In the genomic region with DNA sequence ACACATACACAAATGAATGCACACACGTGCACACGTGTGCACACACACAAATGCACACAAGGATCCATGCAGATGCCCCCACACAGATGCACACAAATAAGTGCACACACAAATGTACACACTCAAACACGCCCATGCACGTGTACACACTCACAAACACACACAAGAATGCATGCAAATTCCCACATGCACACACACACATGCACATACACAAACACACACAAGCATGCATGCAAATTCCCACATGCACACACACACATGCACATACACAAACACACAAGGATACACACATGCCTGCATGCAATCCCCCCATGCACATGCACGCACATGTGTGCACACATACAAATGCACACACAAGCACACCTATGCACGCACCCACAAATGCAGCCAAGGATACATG, we compare ENCODE assay signal across 16 cellular contexts. TPM values are rescaled to one million over a fixed set of nuclear protein-coding genes. Genes with fewer than 3 reads are reported as not detected.
DNase-seq lines count a peak whose midpoint lies in the region; ATAC-seq, FAIRE-seq and TF ChIP-seq lines count a peak whose summit lies in the region.
"Had no signal": no experiment of that assay in that cellular context is flagged by ENCODE, and none has a peak within 500 bp of the region (broad histone marks: within the 10 kb centered on the region; RNA-seq: fewer than 3 reads in every experiment).

No MANE protein-coding gene starts in this region.

- H2BK120ac ChIP-seq in mesenchymal stem cell (ENCODE audit: low read depth, low read length), result no peak overlapping the region

- H3K23ac ChIP-seq in mesenchymal stem cell (ENCODE audit: low read length in 2 of 2), result no peak overlapping the region

- TF ChIP-seq CTCF in hepatocyte (IDR thresholded peaks at IDR 0.05; ENCODE audit: poor library complexity), result no peak

- H3K9me2 ChIP-seq in hepatocyte (replicated peaks; ENCODE audit: insufficient read depth), result no peaks in the 10 kb centered on the region

- peaks cover 12% of the 10 kb centered on the region for H3K4me1 Mint-ChIP-seq in T-helper 17 cell

- H3K14ac ChIP-seq in mesenchymal stem cell (ENCODE audit: low read length in 2 of 2), result peak overlapping the region in 1 of 2 experiments; percentile 38

- H3K27ac Mint-ChIP-seq in T-helper 17 cell, result peak overlapping the region; percentile 41
- H3K27ac Mint-ChIP-seq: GM23338 had no signal

- no peak for ATAC-seq in T-helper 17 cell

- no peak overlapping the region for H2BK12ac ChIP-seq in mesenchymal stem cell (ENCODE audit: low read length in 2 of 2)

- H3K4me3 ChIP-seq in BLaER1 treated with 17β-estradiol and CSF1 and Interleukin-3, amounts not matched to agents 10 nM and 100 nM, result no peak overlapping the region
- H3K4me3 ChIP-seq in mesenchymal stem cell (ENCODE audit: insufficient read depth in 1 of 2, low read depth in 1 of 2, low read length in 2 of 2) (no peak overlapping the region), hepatocyte (no peak overlapping the region)
- H3K4me3 ChIP-seq: GM23338, MG63, PC-9 had no signal

- H4K91ac ChIP-seq in mesenchymal stem cell (ENCODE audit: low read length), result peak overlapping the region; percentile 72

- peak overlapping the region in 1 of 11 experiments; percentile 94; a peak in 3 of 22 replicates for H3K27ac ChIP-seq in BLaER1 treated with 17β-estradiol and CSF1 and Interleukin-3, amounts not matched to agents 10 nM and 100 nM
- H3K27ac ChIP-seq in mesenchymal stem cell (ENCODE audit: low read length, poor library complexity, severe bottlenecking), result no peak overlapping the region
- H3K27ac ChIP-seq in hepatocyte, result no peak overlapping the region
- H3K27ac ChIP-seq: KMS-11, PC-9 had no signal

- peak; percentile 81 for FAIRE-seq in GM12891 (lab: Jason Lieb, UNC)

- H3K18ac ChIP-seq in mesenchymal stem cell (ENCODE audit: low read depth in 1 of 2, low read length in 2 of 2), result no peak overlapping the region

- no peaks in the 10 kb centered on the region for H3K27me3 ChIP-seq in BLaER1 treated with 17β-estradiol and CSF1 and Interleukin-3, amounts not matched to agents 10 nM and 100 nM
- peaks cover 0 to 10% of the 10 kb centered on the region in 2 experiments for H3K27me3 ChIP-seq in mesenchymal stem cell (ENCODE audit: control insufficient read depth in 1 of 2, insufficient read depth in 1 of 2, low read length in 2 of 2)
- H3K27me3 ChIP-seq in hepatocyte, result no peaks in the 10 kb centered on the region
- H3K27me3 ChIP-seq: MG63 had no signal

- H2BK15ac ChIP-seq in mesenchymal stem cell (ENCODE audit: low read depth, poor library complexity, severe bottlenecking), result no peak overlapping the region

- H3K79me2 ChIP-seq in hepatocyte, result no peaks in the 10 kb centered on the region

- H3K9ac ChIP-seq in BLaER1 treated with 17β-estradiol and CSF1 and Interleukin-3, amounts not matched to agents 10 nM and 100 nM, result no peak overlapping the region
- H3K9ac ChIP-seq in mesenchymal stem cell (ENCODE audit: low read length), result no peak overlapping the region
- H3K9ac ChIP-seq: KMS-11 had no signal

- H3K79me1 ChIP-seq in mesenchymal stem cell (replicated peaks; ENCODE audit: low read length, poor library complexity, severe bottlenecking), result no peaks in the 10 kb centered on the region

- H3K4ac ChIP-seq in mesenchymal stem cell (ENCODE audit: low read depth in 1 of 2, low read length in 2 of 2), result no peak overlapping the region

- H3K4me2 ChIP-seq in BLaER1 treated with 17β-estradiol and CSF1 and Interleukin-3, amounts not matched to agents 10 nM and 100 nM, result peak overlapping the region; percentile 26 to 84 (median 62)
- H3K4me2 ChIP-seq in mesenchymal stem cell (ENCODE audit: low read length, poor library complexity, severe bottlenecking) (no peak overlapping the region), hepatocyte (no peak overlapping the region)
- H3K4me2 ChIP-seq: GM23338, KMS-11, PC-9 had no signal

- no peak overlapping the region for H2BK5ac ChIP-seq in mesenchymal stem cell (ENCODE audit: low read depth, low read length, poor library complexity, severe bottlenecking)

- no peaks in the 10 kb centered on the region for H3K27me3 Mint-ChIP-seq in T-helper 17 cell

- no peak overlapping the region for H2AFZ ChIP-seq in mesenchymal stem cell (ENCODE audit: low read depth, low read length)
- H2AFZ ChIP-seq in hepatocyte, result no peak overlapping the region
- H2AFZ ChIP-seq: PC-9 had no signal

- no peak overlapping the region for H3K4me3 Mint-ChIP-seq in T-helper 17 cell
- H3K4me3 Mint-ChIP-seq: GM23338 had no signal

- WGBS in mesenchymal stem cell, result 97% methylated on average over 6 of the region's 6 CpGs
- 92% methylated on average over 6 of the region's 6 CpGs for WGBS in hepatocyte (ENCODE audit: low lambda C conversion rate, missing lambda C conversion rate)

- H2AK5ac ChIP-seq in mesenchymal stem cell (ENCODE audit: low read length, severe bottlenecking), result no peak overlapping the region

- H3K4me1 ChIP-seq in BLaER1 treated with 17β-estradiol and CSF1 and Interleukin-3, amounts not matched to agents 10 nM and 100 nM, result peaks cover 85 to 100% (median 94%) of the 10 kb centered on the region in 10 experiments
- no peaks in the 10 kb centered on the region for H3K4me1 ChIP-seq in mesenchymal stem cell (ENCODE audit: control insufficient read depth, insufficient read depth, low read depth, low read length)
- H3K4me1 ChIP-seq in hepatocyte (ENCODE audit: insufficient read depth), result no peaks in the 10 kb centered on the region

- H4K20me1 ChIP-seq in BLaER1 treated with 17β-estradiol and CSF1 and Interleukin-3, amounts not matched to agents 10 nM and 100 nM, result peaks cover 0 to 24% (median 0%) of the 10 kb centered on the region in 11 experiments; a peak in 5 of 22 replicates
- no peaks in the 10 kb centered on the region for H4K20me1 ChIP-seq in hepatocyte (ENCODE audit: insufficient read depth, poor library complexity, severe bottlenecking)

- H4K8ac ChIP-seq in mesenchymal stem cell (ENCODE audit: low read length), result no peak overlapping the region

- H3K9me3 ChIP-seq in BLaER1 treated with 17β-estradiol and CSF1 and Interleukin-3, amounts not matched to agents 10 nM and 100 nM (replicated peaks in 1 of 11), result peaks cover 0 to 34% (median 20%) of the 10 kb centered on the region in 11 experiments; a peak in 16 of 22 replicates
- H3K9me3 ChIP-seq in T-helper 17 cell (ENCODE audit: control insufficient read depth, low read length, poor library complexity, severe bottlenecking), result no peaks in the 10 kb centered on the region
- H3K9me3 ChIP-seq in mesenchymal stem cell (ENCODE audit: control insufficient read depth, low read length), result no peaks in the 10 kb centered on the region
- no peaks in the 10 kb centered on the region for H3K9me3 ChIP-seq in hepatocyte (ENCODE audit: low read depth)
- H3K9me3 ChIP-seq: MG63 had no signal

- peaks cover 7% of the 10 kb centered on the region for H3K36me3 Mint-ChIP-seq in T-helper 17 cell (ENCODE audit: low read depth)

- TF ChIP-seq POLR2A in GM12891 (IDR thresholded peaks at IDR 0.05; ENCODE audit: low read depth, low read length), result no peak

- peaks cover 59 to 77% (median 70%) of the 10 kb centered on the region in 11 experiments for H3K36me3 ChIP-seq in BLaER1 treated with 17β-estradiol and CSF1 and Interleukin-3, amounts not matched to agents 10 nM and 100 nM
- H3K36me3 ChIP-seq in mesenchymal stem cell (ENCODE audit: control insufficient read depth in 1 of 2, insufficient read depth in 2 of 2, low read depth in 1 of 2, low read length in 2 of 2), result peaks cover 0 to 6% of the 10 kb centered on the region in 2 experiments
- H3K36me3 ChIP-seq in hepatocyte (replicated peaks; ENCODE audit: insufficient read depth, low read depth), result no peaks in the 10 kb centered on the region
- H3K36me3 ChIP-seq: MG63 had no signal

- no peak for DNase-seq in GM12891 (ENCODE audit: insufficient read length, low spot score)
- no peak for DNase-seq in T-helper 17 cell
- DNase-seq in mesenchymal stem cell, result no peak
- DNase-seq in stimulated activated CD4-positive, alpha-beta T cell treated with anti-CD3 and anti-CD28 coated beads, Interleukin-4, amount 100 ng/mL, for 4 hours, result no peak
- no peak for DNase-seq in activated CD4-positive, CD25-positive, alpha-beta regulatory T cell (lab: John Stamatoyannopoulos, UW)
- DNase-seq in hepatocyte (ENCODE audit: low spot score), result no peak
- DNase-seq: MG63, NCI-H1092 treated with DMSO at 0.1 percent for 48 hours, NCI-H2081 treated with DMSO at 0.1 percent for 48 hours, NCI-H510A treated with DMSO at 0.1 percent for 48 hours, NCI-H82, PC-9 had no signal

TF ChIP-seq in GM12891, 5 proteins besides CTCF, POLR2A, EP300 and RAD21:
- TF ChIP-seq TAF1 (IDR thresholded peaks at IDR 0.05; ENCODE audit: low read depth, low read length) (no peak), POU2F2 (IDR thresholded peaks at IDR 0.05; ENCODE audit: low read depth, low read length) (no peak), SPI1 (IDR thresholded peaks at IDR 0.05; ENCODE audit: low read depth, low read length) (no peak), POLR2AphosphoS5 (IDR thresholded peaks at IDR 0.05; ENCODE audit: low read depth, low read length) (no peak), PAX5 (IDR thresholded peaks at IDR 0.05; ENCODE audit: insufficient read depth, low read length, severe bottlenecking) (no peak)

RNA-seq across cellular contexts. Expression of gene GNA15, which starts 13.3 kb away (rescaled TPM):
- polyA plus RNA-seq in GM12891 (2012; ENCODE audit: low read depth, missing spikeins), result 15.9 TPM
- total RNA-seq in T-helper 17 cell (10 to 100 TPM; 28.7 to 54.1 TPM), hepatocyte (0.24 and 1.5 TPM in 2 replicates)
- 0.03 TPM for polyA plus RNA-seq in mesenchymal stem cell (2013, experiment 1 of 2)
- polyA plus RNA-seq in mesenchymal stem cell (2013, experiment 2 of 2), result 0.03 TPM
- 0.29 and 0.45 TPM in 2 replicates for polyA plus RNA-seq in hepatocyte
- total RNA-seq: SK-MEL-5 had no signal

RNA-seq across cellular contexts. Expression of gene S1PR4, which starts 29.5 kb away (rescaled TPM):
- 10.8 TPM for polyA plus RNA-seq in GM12891 (2012; ENCODE audit: low read depth, missing spikeins)
- total RNA-seq in T-helper 17 cell (10 to 100 TPM; 83.1 to 97.0 TPM), hepatocyte (0.07 TPM in 1 of 2 replicates, not detected in the other)
- not detected for polyA plus RNA-seq in mesenchymal stem cell (2013, experiment 1 of 2)
- polyA plus RNA-seq in mesenchymal stem cell (2013, experiment 2 of 2), result not detected
- polyA plus RNA-seq in hepatocyte, result 0.16 TPM in 1 of 2 replicates, not detected in the other
- total RNA-seq: SK-MEL-5 had no signal
- polyA plus RNA-seq: GM23338 had no signal

RNA-seq across cellular contexts. Expression of gene NCLN, which starts 36.6 kb away (rescaled TPM):
- 29.7 TPM for polyA plus RNA-seq in GM12891 (2012; ENCODE audit: low read depth, missing spikeins)
- total RNA-seq in T-helper 17 cell, result 10 to 100 TPM; 47.8 to 50.6 TPM
- 45.9 TPM for polyA plus RNA-seq in mesenchymal stem cell (2013, experiment 1 of 2)
- 47.0 TPM for polyA plus RNA-seq in mesenchymal stem cell (2013, experiment 2 of 2)
- total RNA-seq in hepatocyte, result 42.8 and 44.9 TPM in 2 replicates
- 85.5 and 94.2 TPM in 2 replicates for polyA plus RNA-seq in hepatocyte

RNA-seq across cellular contexts. Expression of gene GNA11, which starts 54.9 kb away (rescaled TPM):
- 4.3 TPM for polyA plus RNA-seq in GM12891 (2012; ENCODE audit: low read depth, missing spikeins)
- total RNA-seq in T-helper 17 cell (1 to 10 TPM in 1 of 2 donors, under 1 TPM in 1; 0.85 to 1.6 TPM), hepatocyte (53.8 and 60.2 TPM in 2 replicates)
- polyA plus RNA-seq in mesenchymal stem cell (2013, experiment 1 of 2), result 49.8 TPM
- 49.0 TPM for polyA plus RNA-seq in mesenchymal stem cell (2013, experiment 2 of 2)
- polyA plus RNA-seq in hepatocyte, result 100 and 115 TPM in 2 replicates

Comparison
In these comparisons a context has a peak if more than half of its experiments do, and no peak if none do; other contexts are left out.
1. H3K4me2 ChIP-seq: peak in BLaER1 treated with 17β-estradiol and CSF1 and Interleukin-3, amounts not matched to agents 10 nM and 100 nM (11 of 11); none in mesenchymal stem cell (single experiment) and hepatocyte (single experiment).
2. RNA of gene GNA15, which starts 13.3 kb away (total RNA-seq): 28.7 to 54.1 TPM in T-helper 17 cell; 0.24 to 1.5 TPM in hepatocyte; every median in the first group is over 10 times any median in the second.
3. RNA of gene S1PR4, which starts 29.5 kb away (total RNA-seq): 83.1 to 97.0 TPM in T-helper 17 cell; 0.07 TPM in hepatocyte; every median in the first group is over 10 times any median in the second.